ENCODE assay signal across 8 cellular contexts in the genomic region with DNA sequence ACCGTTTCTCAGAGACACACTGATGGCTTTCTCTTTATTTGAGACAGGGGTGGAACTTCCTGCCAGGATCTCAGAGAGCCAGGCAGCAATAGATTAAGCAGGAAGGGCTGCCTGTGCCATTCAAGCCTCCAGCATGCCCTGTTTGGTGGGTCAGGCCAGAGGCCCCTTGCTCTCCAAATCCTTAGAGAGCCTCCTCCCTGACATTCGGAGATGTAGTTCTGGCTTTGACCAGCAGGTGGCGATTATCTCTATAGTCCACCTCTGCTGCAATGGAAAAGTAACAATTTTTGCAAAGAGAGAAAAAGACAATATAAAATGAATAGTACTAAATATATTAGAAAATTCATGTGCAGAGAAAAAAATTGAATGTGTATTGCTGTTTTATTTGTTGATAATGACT.
DNase-seq lines count a peak whose midpoint lies in the region; ATAC-seq and TF ChIP-seq lines count a peak whose summit lies in the region.

No MANE protein-coding gene starts in this region.

- DNase-seq in DND-41 (peak; percentile 56), KBM-7 (peak; percentile 67), activated T-cell treated with anti-CD3 and anti-CD28 coated beads for 4 hours (peak; percentile 50), foreskin melanocyte (peak; percentile 15), posterior vena cava (ENCODE audit: low spot score) (peak; percentile 75), anterior cingulate cortex (lab: John Stamatoyannopoulos, UW) (no peak), NCI-H128 (lab: John Stamatoyannopoulos, UW; ENCODE audit: unreplicated experiment) (no peak)

- peak; percentile 65 for TF ChIP-seq CTCF in DND-41 (IDR thresholded peaks at IDR 0.05; ENCODE audit: borderline replicate concordance, extremely low read depth, low read length, poor library complexity, severe bottlenecking)

- H4K20me1 ChIP-seq in DND-41 (ENCODE audit: insufficient read depth, low read length) = no peaks in the 10 kb centered on the region

- no peaks in the 10 kb centered on the region for H3K9me3 ChIP-seq in DND-41 (ENCODE audit: insufficient read depth, low read length, severe bottlenecking)

- H2AFZ ChIP-seq in DND-41 (ENCODE audit: low read depth, low read length) = no peak overlapping the region

- H3K27ac ChIP-seq in DND-41 (ENCODE audit: low read length) = no peak overlapping the region

- H3K4me2 ChIP-seq in DND-41 (ENCODE audit: insufficient read depth, low read length) = no peak overlapping the region

- H3K36me3 ChIP-seq in DND-41 (ENCODE audit: insufficient read depth, low read length) = no peaks in the 10 kb centered on the region

- in situ Hi-C loops in KBM-7 (cut with MboI; ENCODE audit: low pct_unique_long_range_greater_than_20kb, low sequenced_read_pairs) = no loop called here

- no peaks in the 10 kb centered on the region for H3K27me3 ChIP-seq in DND-41 (ENCODE audit: insufficient read depth, low read length, poor library complexity)

- H3K79me2 ChIP-seq in DND-41 (ENCODE audit: insufficient read depth, low read length) = no peaks in the 10 kb centered on the region

- H3K9ac ChIP-seq in DND-41 (ENCODE audit: low read depth, low read length) = no peak overlapping the region

- ATAC-seq in DND-41 (ENCODE audit: insufficient read depth, low read depth) (peak; percentile 61), HG03045 (IDR thresholded peaks at IDR 0.05; ENCODE audit: unreplicated experiment) (no peak)

- H3K4me3 ChIP-seq in DND-41 (ENCODE audit: low read depth in 1 of 2, low read length in 2 of 2) = no peak overlapping the region

- intact Hi-C loops in posterior vena cava (cut with DNase I) = no loop called here

- H3K4me1 ChIP-seq in DND-41 (ENCODE audit: insufficient read depth, low read length) = no peaks in the 10 kb centered on the region

Comparison
In these comparisons a context has a peak if more than half of its experiments do, and no peak if none do; other contexts are left out.
1. DNase-seq: peak in DND-41 (single experiment), KBM-7 (single experiment), activated T-cell treated with anti-CD3 and anti-CD28 coated beads for 4 hours (single experiment), foreskin melanocyte (single experiment) and posterior vena cava (single experiment); none in anterior cingulate cortex (0 of 58) and NCI-H128 (single experiment).